Comparison of ENCODE assay signal across 8 cellular contexts in the genomic region with DNA sequence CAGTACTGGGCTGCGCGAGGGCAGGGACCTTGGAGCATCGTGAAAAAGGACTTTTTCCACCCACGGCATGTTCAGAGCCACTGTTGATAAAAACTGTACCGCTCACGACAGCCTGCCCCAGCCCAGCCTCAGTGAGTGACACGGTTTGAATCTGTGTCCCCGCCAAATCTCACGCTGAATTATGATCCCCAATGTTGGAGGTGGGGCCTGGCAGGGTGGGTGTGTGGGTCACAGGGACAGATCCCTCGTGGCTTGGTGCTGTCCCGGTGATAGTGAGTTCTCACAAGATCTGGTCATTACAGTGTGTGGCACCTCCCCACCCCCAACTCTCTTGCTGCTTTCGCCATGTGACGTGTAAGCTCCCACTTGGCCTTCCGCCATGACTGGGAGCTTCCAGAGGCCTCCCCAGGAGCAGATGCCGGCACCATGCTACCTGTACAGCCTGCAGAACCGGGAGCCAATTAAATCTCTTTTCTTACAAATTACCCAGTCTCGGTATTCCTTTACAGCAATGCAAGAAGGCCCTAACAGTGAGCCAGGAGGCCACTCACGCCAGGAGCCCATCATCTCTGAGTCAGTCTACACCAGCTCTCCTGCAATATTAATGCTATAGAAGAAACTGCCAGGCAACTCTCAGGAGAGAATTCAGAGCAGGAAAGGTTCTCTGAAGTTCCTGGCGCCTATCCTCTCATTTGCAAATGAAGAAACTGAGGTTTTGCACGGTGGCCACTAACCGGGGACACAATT. TPM values are rescaled to one million over a fixed set of nuclear protein-coding genes. Genes with fewer than 3 reads are reported as not detected.
DNase-seq lines count a peak whose midpoint lies in the region; ATAC-seq lines count a peak whose summit lies in the region.

No MANE protein-coding gene starts in this region.

- H3K9ac ChIP-seq in SK-N-MC (ENCODE audit: insufficient read length) (peak overlapping the region; percentile 81), trophoblast cell (ENCODE audit: low read length) (no peak overlapping the region)

- H3K18ac ChIP-seq in trophoblast cell (ENCODE audit: low read length), result peak overlapping the region; percentile 33

- H3K36me3 ChIP-seq in SK-N-MC (ENCODE audit: insufficient read depth, low read length) (no peaks in the 10 kb centered on the region), trophoblast cell (ENCODE audit: control insufficient read depth in 1 of 2, insufficient read depth in 2 of 2, low read length in 2 of 2) (peaks cover 16 to 23% of the 10 kb centered on the region in 2 experiments)

- ATAC-seq in esophagus mucosa, result peak; percentile 5
- no peak for ATAC-seq in HG03039 (IDR thresholded peaks at IDR 0.05; ENCODE audit: unreplicated experiment)

- H2BK12ac ChIP-seq in trophoblast cell (ENCODE audit: low read length), result no peak overlapping the region

- no peak overlapping the region for H4K8ac ChIP-seq in trophoblast cell (ENCODE audit: low read depth, low read length)

- H4K12ac ChIP-seq in trophoblast cell (ENCODE audit: low read depth, low read length), result no peak overlapping the region

- H2BK5ac ChIP-seq in trophoblast cell (ENCODE audit: low read depth, low read length, poor library complexity), result no peak overlapping the region

- H3K4ac ChIP-seq in trophoblast cell (ENCODE audit: low read depth, low read length), result peak overlapping the region; percentile 97

- H3K4me3 ChIP-seq in SK-N-MC, result peak overlapping the region; percentile 93
- no peak overlapping the region for H3K4me3 ChIP-seq in trophoblast cell (ENCODE audit: low read depth, low read length)

- H3K4me2 ChIP-seq in trophoblast cell (ENCODE audit: low read length), result peak overlapping the region; percentile 95

- H2BK120ac ChIP-seq in trophoblast cell (ENCODE audit: insufficient read depth, low read length, poor library complexity), result no peak overlapping the region

- H4K91ac ChIP-seq in trophoblast cell (ENCODE audit: low read depth, low read length), result no peak overlapping the region

- H3K9me3 ChIP-seq in SK-N-MC (ENCODE audit: low read depth, low read length) (no peaks in the 10 kb centered on the region), trophoblast cell (ENCODE audit: insufficient read depth, low read depth, low read length) (peaks cover 3% of the 10 kb centered on the region)

- DNase-seq in GM04504 (ENCODE audit: low read depth) (peak; percentile 5), SK-N-MC (ENCODE audit: low read depth, low spot score) (no peak), trophoblast cell (no peak), mucosa of gallbladder (ENCODE audit: low spot score) (no peak), ACHN (no peak)
- no peak for DNase-seq in NK-92 treated with Interleukin-12 subunit alpha and Interleukin-12 subunit beta, amount 100 ng/mL, for 24 hours (lab: John Stamatoyannopoulos, UW)

- no CpG with 5 or more reads among the region's 21 CpGs for WGBS in trophoblast cell (ENCODE audit: extremely low coverage, insufficient coverage, insufficient read length)

- no peak overlapping the region for H2AK5ac ChIP-seq in trophoblast cell (ENCODE audit: low read length)

- peaks cover 10 to 22% of the 10 kb centered on the region in 2 experiments for H3K4me1 ChIP-seq in trophoblast cell (ENCODE audit: control insufficient read depth in 1 of 2, insufficient read depth in 2 of 2, low read length in 2 of 2)

- H3K27me3 ChIP-seq in trophoblast cell (ENCODE audit: insufficient read depth, low read length), result no peaks in the 10 kb centered on the region

- no peak overlapping the region for H3K23ac ChIP-seq in trophoblast cell (ENCODE audit: low read length)

- H3K27ac ChIP-seq in SK-N-MC, result no peak overlapping the region
- no peak overlapping the region for H3K27ac ChIP-seq in trophoblast cell (ENCODE audit: low read depth, low read length)

- H3K79me1 ChIP-seq in trophoblast cell (ENCODE audit: low read length), result peaks cover 12% of the 10 kb centered on the region

- peaks cover 21% of the 10 kb centered on the region for H3K79me2 ChIP-seq in trophoblast cell (ENCODE audit: control insufficient read depth, insufficient read depth, low read length, poor library complexity)

- no peak overlapping the region for H3K14ac ChIP-seq in trophoblast cell (ENCODE audit: low read length)

- no peak overlapping the region for H2AFZ ChIP-seq in trophoblast cell (ENCODE audit: insufficient read depth, low read length, poor library complexity)

- in situ Hi-C loops in ACHN (cut with HindIII; ENCODE audit: low pct_ligation_motif_present, low pct_unique_long_range_greater_than_20kb, low sequenced_read_pairs), result no loop called here

RNA-seq across cellular contexts. Expression of gene TOLLIP, which starts 1.3 kb away (rescaled TPM):
- total RNA-seq in esophagus mucosa, result 118 TPM
- 31.6 and 33.1 TPM in 2 replicates for polyA plus RNA-seq in trophoblast cell (2013)
- total RNA-seq in mucosa of gallbladder, result 139 TPM
